In the genomic region with DNA sequence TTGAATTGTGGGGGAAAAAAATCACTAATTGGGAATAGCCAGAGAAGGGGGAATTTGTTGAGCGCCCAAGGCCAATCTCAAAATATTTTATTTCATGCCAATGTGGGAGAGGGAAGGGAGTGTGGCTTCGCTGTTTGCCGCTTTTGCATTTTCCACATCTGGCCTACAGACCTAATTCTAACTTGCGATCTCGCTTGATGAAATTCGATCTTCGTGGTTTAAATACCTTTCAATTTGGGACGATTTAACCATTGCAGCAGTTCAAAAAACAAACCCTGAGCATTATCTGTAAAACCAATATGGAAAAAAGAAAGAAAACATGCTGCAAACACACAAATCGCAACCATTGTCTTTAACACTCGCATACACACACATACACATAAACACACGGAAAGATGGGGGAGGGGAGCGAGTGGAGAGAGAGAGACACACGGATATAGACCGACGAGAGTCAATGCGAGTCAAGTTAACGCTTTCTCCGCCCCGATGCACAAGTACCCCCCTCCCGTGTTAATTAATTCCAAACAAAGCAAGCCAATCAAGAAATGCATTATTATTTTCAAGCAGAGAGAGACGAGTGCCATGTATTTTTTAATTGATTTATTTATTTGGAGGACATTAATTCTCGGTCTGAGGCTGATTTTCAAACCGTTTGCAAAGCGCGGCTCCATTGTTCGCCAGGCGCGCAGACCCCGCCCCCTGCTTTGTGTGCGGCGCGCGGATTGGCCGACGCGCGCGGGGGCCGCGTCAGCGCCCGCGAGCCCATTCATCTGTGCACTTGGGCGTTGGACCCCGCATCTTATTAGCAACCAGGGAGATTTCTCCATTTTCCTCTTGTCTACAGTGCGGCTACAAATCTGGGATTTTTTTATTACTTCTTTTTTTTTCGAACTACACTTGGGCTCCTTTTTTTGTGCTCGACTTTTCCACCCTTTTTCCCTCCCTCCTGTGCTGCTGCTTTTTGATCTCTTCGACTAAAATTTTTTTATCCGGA, we compare ENCODE assay signal across 9 cellular contexts. TPM values are rescaled to one million over a fixed set of nuclear protein-coding genes. Genes with fewer than 3 reads are reported as not detected.
A peak's percentile ranks its signal among the peaks of the same experiment; 100 is the strongest.
DNase-seq lines count a peak whose midpoint lies in the region; ATAC-seq and TF ChIP-seq lines count a peak whose summit lies in the region.
"Had no signal": no experiment of that assay in that cellular context is flagged by ENCODE, and none has a peak within 500 bp of the region (broad histone marks: within the 10 kb centered on the region; RNA-seq: fewer than 3 reads in every experiment).

A gene with protein sequence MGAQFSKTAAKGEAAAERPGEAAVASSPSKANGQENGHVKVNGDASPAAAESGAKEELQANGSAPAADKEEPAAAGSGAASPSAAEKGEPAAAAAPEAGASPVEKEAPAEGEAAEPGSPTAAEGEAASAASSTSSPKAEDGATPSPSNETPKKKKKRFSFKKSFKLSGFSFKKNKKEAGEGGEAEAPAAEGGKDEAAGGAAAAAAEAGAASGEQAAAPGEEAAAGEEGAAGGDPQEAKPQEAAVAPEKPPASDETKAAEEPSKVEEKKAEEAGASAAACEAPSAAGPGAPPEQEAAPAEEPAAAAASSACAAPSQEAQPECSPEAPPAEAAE (plus strand): TSS at position 775 of the 994 bp plus-strand sequence. CDS start 401 bp downstream, outside the sequence.

- peak within 1 kb of the TSS; percentile 96 to 100 for H3K4me3 ChIP-seq in foreskin fibroblast (ENCODE audit: low read depth in 1 of 2, low read length in 2 of 2)

- peaks cover 12% of the 10 kb centered on the region for H3K4me1 Mint-ChIP-seq in activated T-helper 17 cell treated with anti-CD3 and anti-CD28 coated beads, Interleukin-2, amount 50 U/mL, for 72 hours
- H3K4me1 Mint-ChIP-seq in naive B cell, result peaks cover 9 to 23% (median 19%) of the 10 kb centered on the region in 3 donors

- no peak for TF ChIP-seq CTCF in foreskin fibroblast (IDR thresholded peaks at IDR 0.05; ENCODE audit: low read depth, low read length)

- H3K36me3 Mint-ChIP-seq in activated T-helper 17 cell treated with anti-CD3 and anti-CD28 coated beads, Interleukin-2, amount 50 U/mL, for 72 hours (ENCODE audit: low read depth), result peaks cover 9% of the 10 kb centered on the region
- H3K36me3 Mint-ChIP-seq in naive B cell, result peaks cover 5 to 15% of the 10 kb centered on the region in 2 donors

- H3K9me3 Mint-ChIP-seq in activated T-helper 17 cell treated with anti-CD3 and anti-CD28 coated beads, Interleukin-2, amount 50 U/mL, for 72 hours, result no peaks in the 10 kb centered on the region
- peaks cover 0 to 3% (median 0%) of the 10 kb centered on the region in 7 donors for H3K9me3 Mint-ChIP-seq in naive B cell
- H3K9me3 Mint-ChIP-seq: dendritic cell treated with granulocyte-macrophage colony-stimulating factor and Interleukin-4, amounts not matched to agents 40 ng/mL and 50 ng/mL, for 4 days had no signal

- peak within 1 kb of the TSS; percentile 26 for H3K27ac Mint-ChIP-seq in activated T-helper 17 cell treated with anti-CD3 and anti-CD28 coated beads, Interleukin-2, amount 50 U/mL, for 72 hours
- H3K27ac Mint-ChIP-seq in naive B cell, result no peak within 1 kb of the TSS
- H3K27ac Mint-ChIP-seq: dendritic cell treated with granulocyte-macrophage colony-stimulating factor and Interleukin-4, amounts not matched to agents 40 ng/mL and 50 ng/mL, for 4 days had no signal

- H3K4me3 Mint-ChIP-seq in activated T-helper 17 cell treated with anti-CD3 and anti-CD28 coated beads, Interleukin-2, amount 50 U/mL, for 72 hours, result no peak within 1 kb of the TSS
- H3K4me3 Mint-ChIP-seq in naive B cell, result no peak within 1 kb of the TSS
- H3K4me3 Mint-ChIP-seq: dendritic cell treated with granulocyte-macrophage colony-stimulating factor and Interleukin-4, amounts not matched to agents 40 ng/mL and 50 ng/mL, for 4 days had no signal

- DNase-seq in DMS153 treated with DMSO at 0.1 percent for 48 hours (lab: John Stamatoyannopoulos, UW; ENCODE audit: unreplicated experiment) (peak; percentile 94), NCI-H526 treated with DMSO at 0.1 percent for 48 hours (lab: John Stamatoyannopoulos, UW) (peak; percentile 93), foreskin fibroblast (peak; percentile 94 to 98), naive B cell (peak; percentile 78), NK-92 (lab: John Stamatoyannopoulos, UW; ENCODE audit: unreplicated experiment) (no peak)

- peaks cover 36% of the 10 kb centered on the region for H3K27me3 Mint-ChIP-seq in activated T-helper 17 cell treated with anti-CD3 and anti-CD28 coated beads, Interleukin-2, amount 50 U/mL, for 72 hours
- peaks cover 0 to 9% (median 0%) of the 10 kb centered on the region in 3 donors for H3K27me3 Mint-ChIP-seq in naive B cell

- ATAC-seq in GM19455 (IDR thresholded peaks at IDR 0.05; ENCODE audit: unreplicated experiment), result peak; percentile 39
- peak; percentile 26 for ATAC-seq in HG03469 (IDR thresholded peaks at IDR 0.05; ENCODE audit: unreplicated experiment)
- no peak for ATAC-seq in activated T-helper 17 cell treated with anti-CD3 and anti-CD28 coated beads, Interleukin-2, amount 50 U/mL, for 72 hours (replicated peaks)
- peak; percentile 25 to 38 for ATAC-seq in naive B cell (ENCODE audit: low read depth in 2 of 2)

RNA-seq across cellular contexts. Expression of the gene that starts here (rescaled TPM):
- under 1 TPM; 0.17 to 0.40 TPM for total RNA-seq in activated T-helper 17 cell treated with anti-CD3 and anti-CD28 coated beads, Interleukin-2, amount 50 U/mL, for 72 hours
- polyA plus RNA-seq in naive B cell (ENCODE audit: low read depth in 6 of 6), result 10 to 100 TPM in 1 of 6 donors, 1 to 10 TPM in 5; 4.8 to 11.9 (median 7.5) TPM
